In genomic region chr12:43976027-43976426, GRCh38 we compare ENCODE assay signal across 19 cellular contexts.
DNase-seq lines count a peak whose midpoint lies in the region; ATAC-seq and TF ChIP-seq lines count a peak whose summit lies in the region.
"Had no signal": no experiment of that assay in that cellular context is flagged by ENCODE, and none has a peak within 500 bp of the region (broad histone marks: within the 10 kb centered on the region; RNA-seq: fewer than 3 reads in every experiment).

No MANE protein-coding gene starts in this region.

- WGBS in heart left ventricle, 4 donors, result 85 to 89% (median 88%) methylated on average over 3 of the region's 3 CpGs

- peaks cover 16% of the 10 kb centered on the region for H3K9me3 Mint-ChIP-seq in activated CD8-positive, alpha-beta T cell treated with anti-CD3 and anti-CD28 coated beads for 36 hours

- no peaks in the 10 kb centered on the region for H3K27me3 ChIP-seq in heart left ventricle
- H3K27me3 ChIP-seq: SJSA1 had no signal

- peaks cover 0 to 14% (median 0%) of the 10 kb centered on the region in 12 donors for H3K9me3 ChIP-seq in heart left ventricle
- H3K9me3 ChIP-seq: SJSA1 had no signal

- intact Hi-C loops in heart left ventricle (cut with DNase I), result no loop called here
- intact Hi-C loops in cardiac septum (cut with DNase I), result no loop called here
- intact Hi-C loops in activated CD8-positive, alpha-beta T cell treated with anti-CD3 and anti-CD28 coated beads for 36 hours (cut with micrococcal nuclease), result no loop called here

- CTCF ChIA-PET in RWPE1 (lab: Yijun Ruan, JAX), result interaction anchor here (0.6 kb wide), 1 partner anchor 599 kb away, joined by 3 read pairs; no protein-coding TSS in a partner anchor
- CTCF ChIA-PET in activated CD8-positive, alpha-beta T cell treated with anti-CD3 and anti-CD28 coated beads for 36 hours (lab: Charles Lee), result no interaction called here

- POLR2A ChIA-PET in RWPE1 (lab: Yijun Ruan, JAX; ENCODE audit: low non-redundant PET), result no interaction called here
- POLR2A ChIA-PET in activated CD8-positive, alpha-beta T cell treated with anti-CD3 and anti-CD28 coated beads for 36 hours (lab: Charles Lee), result no interaction called here

- peaks cover 10% of the 10 kb centered on the region for H3K36me3 Mint-ChIP-seq in activated CD8-positive, alpha-beta T cell treated with anti-CD3 and anti-CD28 coated beads for 36 hours (ENCODE audit: low read depth)

- DNase-seq in heart left ventricle, result no peak
- DNase-seq in cardiac septum (ENCODE audit: low spot score), result no peak
- peak; percentile 5 for DNase-seq in RWPE1 (ENCODE audit: low spot score)
- peak; percentile 12 for DNase-seq in fibroblast of mammary gland (ENCODE audit: low read depth)
- DNase-seq in COLO829 (ENCODE audit: low spot score), result no peak
- DNase-seq in mucosa of gallbladder (ENCODE audit: low spot score), result no peak
- no peak for DNase-seq in activated CD8-positive, alpha-beta T cell treated with anti-CD3 and anti-CD28 coated beads for 36 hours
- DNase-seq: Calu3; CD4-positive, alpha-beta T cell; H7; KG1; NCI-H1417 treated with DMSO at 0.1 percent for 48 hours; NCI-H187 treated with DMSO at 0.1 percent for 48 hours; NCI-H2227 treated with DMSO at 0.1 percent for 48 hours; NCI-H524; NCI-H82; PC-9 had no signal

- H3K36me3 ChIP-seq in heart left ventricle, result no peaks in the 10 kb centered on the region
- H3K36me3 ChIP-seq: SJSA1 had no signal

- H3K27me3 Mint-ChIP-seq in activated CD8-positive, alpha-beta T cell treated with anti-CD3 and anti-CD28 coated beads for 36 hours, result no peaks in the 10 kb centered on the region
- H3K27me3 Mint-ChIP-seq: CD4-positive, alpha-beta T cell had no signal

- H3K27ac ChIP-seq in heart left ventricle (no peak overlapping the region), RWPE1 (no peak overlapping the region)
- H3K27ac ChIP-seq: PC-9, SJSA1 had no signal

- peak in 3 of 4 donors; percentile 34 to 60 (median 42) for ATAC-seq in heart left ventricle
- ATAC-seq in HG03565 (IDR thresholded peaks at IDR 0.05; ENCODE audit: unreplicated experiment), result no peak
- no peak for ATAC-seq in activated CD8-positive, alpha-beta T cell treated with anti-CD3 and anti-CD28 coated beads for 36 hours

- no peak overlapping the region for H3K27ac Mint-ChIP-seq in activated CD8-positive, alpha-beta T cell treated with anti-CD3 and anti-CD28 coated beads for 36 hours
- H3K27ac Mint-ChIP-seq: CD4-positive, alpha-beta T cell had no signal

- H3K4me3 ChIP-seq in heart left ventricle (no peak overlapping the region), fibroblast of mammary gland (ENCODE audit: control insufficient read depth, low read depth, low read length) (no peak overlapping the region)
- H3K4me3 ChIP-seq: PC-9, SJSA1 had no signal

- H3K4me3 Mint-ChIP-seq in activated CD8-positive, alpha-beta T cell treated with anti-CD3 and anti-CD28 coated beads for 36 hours, result no peak overlapping the region
- H3K4me3 Mint-ChIP-seq: CD4-positive, alpha-beta T cell had no signal

- TF ChIP-seq CTCF in heart left ventricle (IDR thresholded peaks at IDR 0.05) (no peak), RWPE1 (conservative IDR thresholded peaks at IDR 0.05; ENCODE audit: low read depth) (no peak), fibroblast of mammary gland (conservative IDR thresholded peaks at IDR 0.05; ENCODE audit: control insufficient read depth, insufficient read depth, low read depth, low read length) (no peak)
- TF ChIP-seq CTCF in activated CD8-positive, alpha-beta T cell treated with anti-CD3 and anti-CD28 coated beads for 36 hours (IDR thresholded peaks at IDR 0.05), result no peak

- no peak for TF ChIP-seq POLR2A in heart left ventricle (IDR thresholded peaks at IDR 0.05)

- no peaks in the 10 kb centered on the region for H3K4me1 Mint-ChIP-seq in activated CD8-positive, alpha-beta T cell treated with anti-CD3 and anti-CD28 coated beads for 36 hours (ENCODE audit: low read depth)

- peaks cover 0 to 21% (median 9%) of the 10 kb centered on the region in 12 donors for H3K4me1 ChIP-seq in heart left ventricle
- H3K4me1 ChIP-seq: SJSA1 had no signal

Comparison
In these comparisons a context has a peak if more than half of its experiments do, and no peak if none do; other contexts are left out.
1. ATAC-seq: peak in heart left ventricle (3 of 4); none in HG03565 (single experiment) and activated CD8-positive, alpha-beta T cell treated with anti-CD3 and anti-CD28 coated beads for 36 hours (single experiment).
2. DNase-seq: peak in RWPE1 (single experiment) and fibroblast of mammary gland (single experiment); none in heart left ventricle (0 of 5), cardiac septum (single experiment), COLO829 (single experiment), mucosa of gallbladder (single experiment) and activated CD8-positive, alpha-beta T cell treated with anti-CD3 and anti-CD28 coated beads for 36 hours (single experiment).